In genomic region chrX:133045986-133046385, GRCh38 we compare ENCODE assay signal across 11 cellular contexts. TPM values are rescaled to one million over a fixed set of nuclear protein-coding genes. Genes with fewer than 3 reads are reported as not detected.
DNase-seq lines count a peak whose midpoint lies in the region; ATAC-seq and TF ChIP-seq lines count a peak whose summit lies in the region.
"Had no signal": no experiment of that assay in that cellular context is flagged by ENCODE, and none has a peak within 500 bp of the region (broad histone marks: within the 10 kb centered on the region; RNA-seq: fewer than 3 reads in every experiment).

No MANE protein-coding gene starts in this region.

- no peaks in the 10 kb centered on the region for H3K9me3 ChIP-seq in right lobe of liver

- no peaks in the 10 kb centered on the region for H3K27me3 Mint-ChIP-seq in Calu3 (ENCODE audit: unreplicated experiment)

- no peak overlapping the region for H3K4me3 Mint-ChIP-seq in Calu3 (ENCODE audit: low read depth, unreplicated experiment)
- H3K4me3 Mint-ChIP-seq: IgD-negative memory B cell had no signal

- no peaks in the 10 kb centered on the region for H3K9me3 Mint-ChIP-seq in Calu3 (ENCODE audit: low read depth, unreplicated experiment)

- 26% methylated on average over 2 of the region's 2 CpGs for WGBS in right lobe of liver (ENCODE audit: insufficient coverage, low coverage, low lambda C conversion rate, missing lambda C conversion rate)

- H3K27ac ChIP-seq in brain microvascular endothelial cell (no peak overlapping the region), right lobe of liver (no peak overlapping the region)

- BruUV-seq in Calu3 (replicated peaks; lab: Mats Ljungman, UMichigan): no TSS peak

- in situ Hi-C loops in brain microvascular endothelial cell (cut with HindIII; ENCODE audit: low pct_ligation_motif_present, low sequenced_read_pairs): no loop called here

- CTCF ChIA-PET in Calu3 (lab: Charles Lee): interaction anchor here (0.5 to 1.7 kb wide), 7 partner anchors 8 to 204 kb away, joined by 3 to 9 read pairs (median 5); no protein-coding TSS in a partner anchor

- ATAC-seq in right lobe of liver (no peak), HG03280 (IDR thresholded peaks at IDR 0.05; ENCODE audit: unreplicated experiment) (no peak), left cardiac atrium (no peak)

- no peaks in the 10 kb centered on the region for H3K4me1 Mint-ChIP-seq in Calu3 (ENCODE audit: low read depth, unreplicated experiment)
- H3K4me1 Mint-ChIP-seq: IgD-negative memory B cell had no signal

- peak; percentile 27 for DNase-seq in Calu3
- DNase-seq in LoVo (ENCODE audit: low spot score): peak; percentile 1
- DNase-seq in brain microvascular endothelial cell: peak; percentile 1
- no peak for DNase-seq in right lobe of liver
- no peak for DNase-seq in NCI-H1417 treated with DMSO at 0.1 percent for 48 hours (lab: John Stamatoyannopoulos, UW)
- DNase-seq in stimulated activated CD4-positive, alpha-beta T cell treated with anti-CD3 and anti-CD28 coated beads, Interleukin-4, amount 100 ng/mL, for 4 hours: no peak
- DNase-seq in left cardiac atrium: no peak
- DNase-seq: DMS79 treated with DMSO at 0.1 percent for 48 hours, Right ventricle myocardium superior had no signal

- intact Hi-C loops in Calu3 (cut with micrococcal nuclease; ENCODE audit: unreplicated experiment) (loop anchor here (1.0 to 2.0 kb wide), 3 partner anchors 71 to 171 kb away; no protein-coding TSS in a partner anchor), right lobe of liver (cut with DNase I) (no loop called here), left cardiac atrium (cut with DNase I) (no loop called here)

- TF ChIP-seq POLR2A in right lobe of liver (IDR thresholded peaks at IDR 0.05): no peak

- no peak overlapping the region for H3K27ac Mint-ChIP-seq in Calu3 (ENCODE audit: unreplicated experiment)
- H3K27ac Mint-ChIP-seq: IgD-negative memory B cell had no signal

- no peaks in the 10 kb centered on the region for H3K27me3 ChIP-seq in brain microvascular endothelial cell (replicated peaks)
- peaks cover 0 to 7% of the 10 kb centered on the region in 2 donors for H3K27me3 ChIP-seq in right lobe of liver

- no peaks in the 10 kb centered on the region for H3K4me1 ChIP-seq in right lobe of liver

- TF ChIP-seq CTCF in Calu3 (IDR thresholded peaks at IDR 0.05; ENCODE audit: unreplicated experiment): peak; percentile 30
- peak; percentile 45 for TF ChIP-seq CTCF in brain microvascular endothelial cell (IDR thresholded peaks at IDR 0.05; ENCODE audit: low read depth, low read length, missing control alignments)
- peak in 3 of 4 donors; percentile 14 to 26 (median 15) for TF ChIP-seq CTCF in right lobe of liver (IDR thresholded peaks at IDR 0.05)

- H3K4me3 ChIP-seq in brain microvascular endothelial cell (ENCODE audit: low read depth, low read length) (no peak overlapping the region), right lobe of liver (no peak overlapping the region)

- no peaks in the 10 kb centered on the region for H3K36me3 Mint-ChIP-seq in Calu3 (ENCODE audit: insufficient read depth, unreplicated experiment)
- H3K36me3 Mint-ChIP-seq: IgD-negative memory B cell had no signal

- H3K36me3 ChIP-seq in brain microvascular endothelial cell (replicated peaks): no peaks in the 10 kb centered on the region
- no peaks in the 10 kb centered on the region for H3K36me3 ChIP-seq in right lobe of liver

RNA-seq across cellular contexts. Expression of gene USP26, which starts 50.9 kb away (rescaled TPM):
- total RNA-seq in Calu3 (2022): not detected in 2 replicates
- not detected for total RNA-seq in right lobe of liver
- not detected for total RNA-seq in left cardiac atrium
- total RNA-seq: Right ventricle myocardium superior had no signal

Comparison
In these comparisons a context has a peak if more than half of its experiments do, and no peak if none do; other contexts are left out.
1. DNase-seq: peak in Calu3 (single experiment), LoVo (single experiment) and brain microvascular endothelial cell (single experiment); none in right lobe of liver (0 of 3), NCI-H1417 treated with DMSO at 0.1 percent for 48 hours (single experiment), stimulated activated CD4-positive, alpha-beta T cell treated with anti-CD3 and anti-CD28 coated beads, Interleukin-4, amount 100 ng/mL, for 4 hours (0 of 2) and left cardiac atrium (single experiment).
2. Peak in every context shown above with its lines, with median percentiles within 50 percentile points of each other: CTCF ChIP-seq.